Comparison of ENCODE assay signal across 8 cellular contexts in the genomic region with DNA sequence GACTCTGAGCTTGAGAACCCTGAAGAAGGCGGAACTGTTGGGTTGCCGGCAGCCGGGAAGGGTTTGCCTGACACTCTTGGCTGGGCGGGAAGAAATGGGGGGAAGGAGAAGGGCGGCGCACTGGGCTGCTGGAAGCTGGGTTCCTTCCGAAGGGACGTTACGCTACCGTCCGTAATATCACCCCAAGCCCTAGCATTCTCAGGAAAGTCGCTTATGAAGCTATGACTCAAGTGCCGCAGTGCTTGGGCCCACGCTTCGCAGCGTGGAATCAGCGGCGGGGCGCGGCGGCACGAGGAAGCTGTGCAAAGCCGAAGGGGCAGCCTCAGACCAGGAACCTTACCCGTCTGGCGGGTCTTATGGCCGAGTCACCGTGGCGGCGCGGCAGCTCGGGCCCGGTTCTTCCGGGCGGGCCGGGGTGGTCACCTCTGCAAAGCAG. TPM values are rescaled to one million over a fixed set of nuclear protein-coding genes. Genes with fewer than 3 reads are reported as not detected.
DNase-seq lines count a peak whose midpoint lies in the region; ATAC-seq and TF ChIP-seq lines count a peak whose summit lies in the region.

No MANE protein-coding gene starts in this region.

- H3K36me3 Mint-ChIP-seq in HFFc6 (ENCODE audit: low read depth), result peaks cover 5% of the 10 kb centered on the region

- peaks cover 83% of the 10 kb centered on the region for H3K4me1 Mint-ChIP-seq in HFFc6 (ENCODE audit: low read depth)

- no peak for ATAC-seq in GM21367 (IDR thresholded peaks at IDR 0.05; ENCODE audit: unreplicated experiment)

- 6 to 14% (median 11%) methylated on average over 15 to 35 of the region's 35 CpGs for WGBS in adrenal gland, 4 donors

- TF ChIP-seq CTCF in HFFc6 (IDR thresholded peaks at IDR 0.05) (no peak), adrenal gland (IDR thresholded peaks at IDR 0.05) (no peak), right atrium auricular region (IDR thresholded peaks at IDR 0.05) (no peak)

- TF ChIP-seq POLR2A in adrenal gland (IDR thresholded peaks at IDR 0.05), result peak in 1 of 2 donors; percentile 24

- H3K27me3 ChIP-seq in adrenal gland (no peaks in the 10 kb centered on the region), right atrium auricular region (no peaks in the 10 kb centered on the region)

- no peaks in the 10 kb centered on the region for H3K27me3 Mint-ChIP-seq in HFFc6 (ENCODE audit: insufficient read depth)

- H3K4me3 ChIP-seq in adrenal gland (peak overlapping the region in 2 of 4 donors; percentile 42 to 67), right atrium auricular region (peak overlapping the region; percentile 55 to 59)

- H3K27ac ChIP-seq in adrenal gland (peak overlapping the region in 4 of 5 donors; percentile 30 to 81 (median 46)), right atrium auricular region (peak overlapping the region; percentile 66 to 71)

- peak overlapping the region; percentile 83 for H3K4me3 Mint-ChIP-seq in HFFc6

- peak overlapping the region; percentile 74 for H3K9ac ChIP-seq in ES-I3 (ENCODE audit: low read depth, low read length)

- H3K9me3 Mint-ChIP-seq in HFFc6, result no peaks in the 10 kb centered on the region

- H3K9me3 ChIP-seq in ES-I3 (ENCODE audit: control insufficient read depth, insufficient read depth, low read length) (no peaks in the 10 kb centered on the region), adrenal gland (replicated peaks in 1 of 3) (no peaks in the 10 kb centered on the region), right atrium auricular region (no peaks in the 10 kb centered on the region)

- H3K27ac Mint-ChIP-seq in HFFc6, result peak overlapping the region; percentile 79

- DNase-seq in HFFc6, result no peak
- DNase-seq in SK-N-DZ (ENCODE audit: low spot score), result peak; percentile 10
- peak; percentile 54 to 85 (median 74) for DNase-seq in adrenal gland
- peak; percentile 82 for DNase-seq in right atrium auricular region (ENCODE audit: low spot score)
- peak; percentile 91 for DNase-seq in retina
- no peak for DNase-seq in SHP77 (lab: John Stamatoyannopoulos, UW)

- H3K36me3 ChIP-seq in ES-I3 (ENCODE audit: insufficient read depth, low read length) (no peaks in the 10 kb centered on the region), adrenal gland (replicated peaks in 1 of 2) (no peaks in the 10 kb centered on the region), right atrium auricular region (no peaks in the 10 kb centered on the region)

- H3K4me1 ChIP-seq in ES-I3 (ENCODE audit: insufficient read depth, low read length) (no peaks in the 10 kb centered on the region; the same call in 1 of the 2 replicates), adrenal gland (replicated peaks in 1 of 2) (no peaks in the 10 kb centered on the region), right atrium auricular region (peaks cover 0 to 10% of the 10 kb centered on the region in 2 donors)

- intact Hi-C loops in adrenal gland (cut with DNase I), result no loop called here

RNA-seq across cellular contexts. Expression of a gene that starts 50.2 kb away (rescaled TPM):
- under 1 TPM; 0.40 to 0.91 (median 0.61) TPM for total RNA-seq in HFFc6 (2021; fragmentation: NEBNext Ultra II Directional; extraction: Animal tissue kit (Norgen Biotek cat#: 25700))
- not detected in 2 replicates for polyA plus RNA-seq in SK-N-DZ (2014; cell fraction: cytosol; rRNA removed)
- not detected in 2 replicates for polyA plus RNA-seq in SK-N-DZ (2014; cell fraction: nucleus; rRNA removed)
- 1 to 10 TPM in 1 of 8 donors, under 1 TPM in 6, not detected in 1; 0.11 to 4.2 (median 0.35) TPM for total RNA-seq in adrenal gland
- polyA plus RNA-seq in adrenal gland, result under 1 TPM; 0.09 to 0.64 (median 0.17) TPM
- 1 to 10 TPM in 1 of 2 donors, not detected in 1; 1.9 TPM for total RNA-seq in right atrium auricular region

RNA-seq across cellular contexts. Expression of a gene that starts 51.3 kb away (rescaled TPM):
- 1 to 10 TPM in 1 of 6 experiments, under 1 TPM in 5; 0.24 to 1.3 (median 0.73) TPM for total RNA-seq in HFFc6 (2021; fragmentation: NEBNext Ultra II Directional; extraction: Animal tissue kit (Norgen Biotek cat#: 25700))
- polyA plus RNA-seq in SK-N-DZ (2014; cell fraction: cytosol; rRNA removed), result not detected in 2 replicates
- polyA plus RNA-seq in SK-N-DZ (2014; cell fraction: nucleus; rRNA removed), result not detected in 2 replicates
- total RNA-seq in adrenal gland (1 to 10 TPM in 6 of 8 donors, under 1 TPM in 2; 0.57 to 8.8 (median 2.0) TPM), right atrium auricular region (10 to 100 TPM; 11.4 to 23.9 TPM)
- 1 to 10 TPM; 1.3 to 3.6 (median 3.5) TPM for polyA plus RNA-seq in adrenal gland

Comparison
In these comparisons a context has a peak if more than half of its experiments do, and no peak if none do; other contexts are left out.
1. DNase-seq: peak in SK-N-DZ (single experiment), adrenal gland (7 of 7), right atrium auricular region (single experiment) and retina (single experiment); none in HFFc6 (single experiment) and SHP77 (0 of 2).